22 cellular contexts compared by ENCODE assay signal in genomic region chr14:70917633-70918032, GRCh38. TPM values are rescaled to one million over a fixed set of nuclear protein-coding genes. Genes with fewer than 3 reads are reported as not detected.
DNase-seq lines count a peak whose midpoint lies in the region; ATAC-seq, FAIRE-seq and TF ChIP-seq lines count a peak whose summit lies in the region.
"Had no signal": no experiment of that assay in that cellular context is flagged by ENCODE, and none has a peak within 500 bp of the region (broad histone marks: within the 10 kb centered on the region; RNA-seq: fewer than 3 reads in every experiment).

No MANE protein-coding gene starts in this region.

- ATAC-seq in activated CD4-positive, alpha-beta T cell treated with anti-CD3 and anti-CD28 coated beads for 36 hours = no peak
- ATAC-seq in activated B cell treated with CpG ODN at 0.5 μM for 24 hours (ENCODE audit: low read depth) = no peak
- ATAC-seq: activated CD4-positive, CD25-positive, alpha-beta regulatory T cell treated with anti-CD3 and anti-CD28 coated beads, Interleukin-2, amount 50 U/mL, for 24 hours; foreskin keratinocyte had no signal

- CTCF ChIA-PET in activated CD4-positive, alpha-beta T cell treated with anti-CD3 and anti-CD28 coated beads for 36 hours (lab: Charles Lee) = interaction anchor here (1.2 to 2.0 kb wide), 5 partner anchors 10 to 40 kb away, joined by 4 to 6 read pairs (median 4); partner anchors contain the start of gene PCNX1
- CTCF ChIA-PET in CD8-positive, alpha-beta memory T cell (lab: Charles Lee) = interaction anchor here (1.2 to 3.9 kb wide), 4 partner anchors 11 to 61 kb away, joined by 3 to 24 read pairs (median 9); partner anchors contain the start of gene PCNX1
- CTCF ChIA-PET in activated B cell treated with CpG ODN at 0.5 μM for 24 hours (lab: Charles Lee) = interaction anchor here (1.5 kb wide), 1 partner anchor 10 kb away, joined by 6 read pairs; the partner anchor contains the start of gene PCNX1

- no peak overlapping the region for H3K4me3 Mint-ChIP-seq in activated CD4-positive, alpha-beta T cell treated with anti-CD3 and anti-CD28 coated beads for 36 hours
- peak overlapping the region in 5 of 7 donors; percentile 34 to 62 (median 49) for H3K4me3 Mint-ChIP-seq in CD8-positive, alpha-beta memory T cell
- no peak overlapping the region for H3K4me3 Mint-ChIP-seq in activated B cell treated with CpG ODN at 0.5 μM for 24 hours
- H3K4me3 Mint-ChIP-seq: brain had no signal

- no peak for DNase-seq in activated CD4-positive, alpha-beta T cell treated with anti-CD3 and anti-CD28 coated beads for 36 hours
- no peak for DNase-seq in activated CD4-positive, alpha-beta T cell treated with anti-CD3 and anti-CD28 coated beads, Interleukin-2, amount 50 U/mL, for 48 hours
- DNase-seq in CD8-positive, alpha-beta memory T cell = no peak
- DNase-seq in activated B cell treated with CpG ODN at 0.5 μM for 24 hours (no peak), keratinocyte (ENCODE audit: low read depth, low spot score) (no peak), COLO668 (lab: John Stamatoyannopoulos, UW; ENCODE audit: unreplicated experiment) (no peak), middle frontal gyrus (ENCODE audit: extremely low spot score, low spot score) (no peak), erythroblast (lab: John Stamatoyannopoulos, UW) (no peak)
- DNase-seq: colonic mucosa, foreskin keratinocyte, hippocampal formation, mesendoderm, NCI-H187 treated with DMSO at 0.1 percent for 48 hours, NCI-H226, SJCRH30, spleen had no signal

- no peak overlapping the region for H3K27ac ChIP-seq in CD8-positive, alpha-beta memory T cell (ENCODE audit: low read depth, low read length)
- no peak overlapping the region for H3K27ac ChIP-seq in keratinocyte (ENCODE audit: control insufficient read depth, insufficient read depth, low read length)
- H3K27ac ChIP-seq: BLaER1 treated with 17β-estradiol and CSF1 and Interleukin-3, amounts not matched to agents 10 nM and 100 nM; colonic mucosa; foreskin keratinocyte; SJCRH30; suprapubic skin had no signal

- no peak overlapping the region for H2AFZ ChIP-seq in keratinocyte (ENCODE audit: control insufficient read depth, low read length)

- no peak overlapping the region for H3K9ac ChIP-seq in keratinocyte (ENCODE audit: control insufficient read depth, extremely low read depth, insufficient read depth, low read length)
- H3K9ac ChIP-seq: BLaER1 treated with 17β-estradiol and CSF1 and Interleukin-3, amounts not matched to agents 10 nM and 100 nM had no signal

- no peaks in the 10 kb centered on the region for H3K36me3 ChIP-seq in CD8-positive, alpha-beta memory T cell (ENCODE audit: insufficient read depth, low read length)
- peaks cover 1 to 2% of the 10 kb centered on the region in 2 experiments for H3K36me3 ChIP-seq in keratinocyte (ENCODE audit: control insufficient read depth in 2 of 2, extremely low read depth in 1 of 2, insufficient read depth in 2 of 2, low read length in 2 of 2)
- H3K36me3 ChIP-seq: colonic mucosa, SJCRH30, suprapubic skin had no signal

- H3K36me3 Mint-ChIP-seq in activated CD4-positive, alpha-beta T cell treated with anti-CD3 and anti-CD28 coated beads for 36 hours (ENCODE audit: low read depth) = peaks cover 23% of the 10 kb centered on the region
- H3K36me3 Mint-ChIP-seq in CD8-positive, alpha-beta memory T cell = peaks cover 0 to 14% (median 10%) of the 10 kb centered on the region in 3 donors
- H3K36me3 Mint-ChIP-seq in activated B cell treated with CpG ODN at 0.5 μM for 24 hours (ENCODE audit: low read depth) = peaks cover 16% of the 10 kb centered on the region

- dilution Hi-C loops in keratinocyte (cut with MboI; ENCODE audit: extremely low pct_ligation_motif_present, low sequenced_read_pairs) = no loop called here

- intact Hi-C loops in activated CD4-positive, alpha-beta T cell treated with anti-CD3 and anti-CD28 coated beads for 36 hours (cut with DNase I, micrococcal nuclease) = loop anchor here in 1 of 2 experiments (2.0 kb wide), 1 partner anchor 17 kb away; no protein-coding TSS in a partner anchor
- intact Hi-C loops in activated B cell treated with CpG ODN at 0.5 μM for 24 hours (cut with micrococcal nuclease) = no loop called here

- H3K9me3 ChIP-seq in CD8-positive, alpha-beta memory T cell (ENCODE audit: low read length) = no peaks in the 10 kb centered on the region
- H3K9me3 ChIP-seq in keratinocyte (ENCODE audit: control insufficient read depth, low read depth, low read length) = no peaks in the 10 kb centered on the region
- H3K9me3 ChIP-seq: colonic mucosa, HAP-1, SJCRH30, spleen, suprapubic skin had no signal

- POLR2A ChIA-PET in activated CD4-positive, alpha-beta T cell treated with anti-CD3 and anti-CD28 coated beads for 36 hours (lab: Charles Lee) = no interaction called here
- POLR2A ChIA-PET in CD8-positive, alpha-beta memory T cell (lab: Charles Lee) = no interaction called here
- POLR2A ChIA-PET in activated B cell treated with CpG ODN at 0.5 μM for 24 hours (lab: Charles Lee) = no interaction called here

- no peak for TF ChIP-seq POLR2A in erythroblast (IDR thresholded peaks at IDR 0.05; ENCODE audit: low read length)

- H3K4me2 ChIP-seq in keratinocyte (ENCODE audit: control insufficient read depth, extremely low read depth, insufficient read depth, low read depth, low read length) = no peak overlapping the region

- peaks cover 95% of the 10 kb centered on the region for H3K79me2 ChIP-seq in keratinocyte (ENCODE audit: control insufficient read depth, insufficient read depth, low read length)

- H3K27ac Mint-ChIP-seq in activated CD4-positive, alpha-beta T cell treated with anti-CD3 and anti-CD28 coated beads for 36 hours = peak overlapping the region; percentile 53
- peak overlapping the region; percentile 12 to 87 (median 77) for H3K27ac Mint-ChIP-seq in CD8-positive, alpha-beta memory T cell
- peak overlapping the region; percentile 11 for H3K27ac Mint-ChIP-seq in activated B cell treated with CpG ODN at 0.5 μM for 24 hours
- H3K27ac Mint-ChIP-seq: brain had no signal

- peaks cover 13% of the 10 kb centered on the region for H4K20me1 ChIP-seq in keratinocyte (ENCODE audit: control insufficient read depth, extremely low read depth, insufficient read depth, low read length)

- H3K9me3 Mint-ChIP-seq in activated CD4-positive, alpha-beta T cell treated with anti-CD3 and anti-CD28 coated beads for 36 hours (ENCODE audit: low read depth) = peaks cover 5% of the 10 kb centered on the region
- H3K9me3 Mint-ChIP-seq in CD8-positive, alpha-beta memory T cell = no peaks in the 10 kb centered on the region
- no peaks in the 10 kb centered on the region for H3K9me3 Mint-ChIP-seq in activated B cell treated with CpG ODN at 0.5 μM for 24 hours

- H3K27me3 ChIP-seq in CD8-positive, alpha-beta memory T cell (ENCODE audit: insufficient read depth, low read length, poor library complexity, severe bottlenecking) = no peaks in the 10 kb centered on the region
- H3K27me3 ChIP-seq in keratinocyte (ENCODE audit: control insufficient read depth, extremely low read depth, insufficient read depth, low read length) = no peaks in the 10 kb centered on the region
- H3K27me3 ChIP-seq: BLaER1 treated with 17β-estradiol and CSF1 and Interleukin-3, amounts not matched to agents 10 nM and 100 nM; colonic mucosa; foreskin keratinocyte; SJCRH30; spleen; suprapubic skin had no signal

- peak; percentile 51 for FAIRE-seq in keratinocyte (lab: Jason Lieb, UNC)
- FAIRE-seq: A204.1 had no signal

- no peaks in the 10 kb centered on the region for H3K27me3 Mint-ChIP-seq in activated CD4-positive, alpha-beta T cell treated with anti-CD3 and anti-CD28 coated beads for 36 hours
- H3K27me3 Mint-ChIP-seq in CD8-positive, alpha-beta memory T cell = no peaks in the 10 kb centered on the region
- H3K27me3 Mint-ChIP-seq in activated B cell treated with CpG ODN at 0.5 μM for 24 hours = no peaks in the 10 kb centered on the region
- H3K27me3 Mint-ChIP-seq: brain had no signal

- H3K4me3 ChIP-seq in CD8-positive, alpha-beta memory T cell (ENCODE audit: low read length) = no peak overlapping the region
- H3K4me3 ChIP-seq in keratinocyte (ENCODE audit: control insufficient read depth in 2 of 3, extremely low read depth in 1 of 3, insufficient read depth in 2 of 3, low read depth in 1 of 3, low read length in 3 of 3) = no peak overlapping the region
- H3K4me3 ChIP-seq: BLaER1 treated with 17β-estradiol and CSF1 and Interleukin-3, amounts not matched to agents 10 nM and 100 nM; colonic mucosa; HAP-1; SJCRH30; spleen; suprapubic skin had no signal

- no peaks in the 10 kb centered on the region for H3K9me1 ChIP-seq in keratinocyte (ENCODE audit: control insufficient read depth, extremely low read depth, insufficient read depth, low read length)

- peaks cover 63% of the 10 kb centered on the region for H3K4me1 ChIP-seq in CD8-positive, alpha-beta memory T cell (ENCODE audit: insufficient read depth, low read length)
- H3K4me1 ChIP-seq in keratinocyte (ENCODE audit: control insufficient read depth, extremely low read depth, insufficient read depth, low read length) = peaks cover 32% of the 10 kb centered on the region
- H3K4me1 ChIP-seq: colonic mucosa, SJCRH30 had no signal

- TF ChIP-seq CTCF in activated B cell treated with CpG ODN at 0.5 μM for 24 hours (IDR thresholded peaks at IDR 0.05) (no peak), keratinocyte (optimal IDR thresholded peaks at IDR 0.05 in 1 of 3, IDR thresholded peaks at IDR 0.05 in 1 of 3, conservative IDR thresholded peaks at IDR 0.05 in 1 of 3; ENCODE audit: extremely low read depth in 1 of 3, insufficient read depth in 2 of 3, low read length in 3 of 3) (no peak)

- H3K4me1 Mint-ChIP-seq in activated CD4-positive, alpha-beta T cell treated with anti-CD3 and anti-CD28 coated beads for 36 hours = peaks cover 76% of the 10 kb centered on the region
- H3K4me1 Mint-ChIP-seq in CD8-positive, alpha-beta memory T cell = peaks cover 78 to 99% (median 99%) of the 10 kb centered on the region in 3 donors
- peaks cover 63% of the 10 kb centered on the region for H3K4me1 Mint-ChIP-seq in activated B cell treated with CpG ODN at 0.5 μM for 24 hours

RNA-seq across cellular contexts. Expression of gene PCNX1, which starts 10.4 kb away (rescaled TPM):
- 10 to 100 TPM; 38.4 to 57.9 TPM for total RNA-seq in activated CD4-positive, alpha-beta T cell treated with anti-CD3 and anti-CD28 coated beads for 36 hours
- total RNA-seq in CD8-positive, alpha-beta memory T cell = 10 to 100 TPM; 37.4 to 46.2 TPM
- polyA plus RNA-seq in CD8-positive, alpha-beta memory T cell = 13.4 TPM
- 53.6 and 64.7 TPM in 2 replicates for total RNA-seq in activated B cell treated with CpG ODN at 0.5 μM for 24 hours
- polyA plus RNA-seq in keratinocyte = 38.2 to 45.0 TPM (median 39.8 TPM) in 3 replicates
- 8.3 TPM for polyA plus RNA-seq in keratinocyte (2011; ENCODE audit: low read depth)
- polyA plus RNA-seq in keratinocyte (2011; cell fraction: cytosol; rRNA removed) = 9.2 and 17.8 TPM in 2 replicates
- 90.4 and 96.7 TPM in 2 replicates for polyA plus RNA-seq in keratinocyte (2011; cell fraction: nucleus; rRNA removed)
- polyA plus RNA-seq in keratinocyte (2012; ENCODE audit: low replicate concordance) = 8.8 and 18.3 TPM in 2 replicates
- polyA minus RNA-seq in keratinocyte = 97.5 to 158 TPM (median 147 TPM) in 3 replicates
- 37.6 TPM for polyA minus RNA-seq in keratinocyte (2011; cell fraction: cytosol; rRNA and poly(A)+ RNA removed)
- 222 and 342 TPM in 2 replicates for polyA minus RNA-seq in keratinocyte (2011; cell fraction: nucleus; rRNA and poly(A)+ RNA removed)

Comparison
In these comparisons a context has a peak if more than half of its experiments do, and no peak if none do; other contexts are left out.
1. H3K27ac Mint-ChIP-seq: peak in every context shown above with its lines; median percentile 77 in CD8-positive, alpha-beta memory T cell; 53 in activated CD4-positive, alpha-beta T cell treated with anti-CD3 and anti-CD28 coated beads for 36 hours; 11 in activated B cell treated with CpG ODN at 0.5 μM for 24 hours.
2. H3K4me3 Mint-ChIP-seq: peak in CD8-positive, alpha-beta memory T cell (5 of 7); none in activated CD4-positive, alpha-beta T cell treated with anti-CD3 and anti-CD28 coated beads for 36 hours (single experiment) and activated B cell treated with CpG ODN at 0.5 μM for 24 hours (single experiment).